ENCODE assay signal across 19 cellular contexts in the genomic region with DNA sequence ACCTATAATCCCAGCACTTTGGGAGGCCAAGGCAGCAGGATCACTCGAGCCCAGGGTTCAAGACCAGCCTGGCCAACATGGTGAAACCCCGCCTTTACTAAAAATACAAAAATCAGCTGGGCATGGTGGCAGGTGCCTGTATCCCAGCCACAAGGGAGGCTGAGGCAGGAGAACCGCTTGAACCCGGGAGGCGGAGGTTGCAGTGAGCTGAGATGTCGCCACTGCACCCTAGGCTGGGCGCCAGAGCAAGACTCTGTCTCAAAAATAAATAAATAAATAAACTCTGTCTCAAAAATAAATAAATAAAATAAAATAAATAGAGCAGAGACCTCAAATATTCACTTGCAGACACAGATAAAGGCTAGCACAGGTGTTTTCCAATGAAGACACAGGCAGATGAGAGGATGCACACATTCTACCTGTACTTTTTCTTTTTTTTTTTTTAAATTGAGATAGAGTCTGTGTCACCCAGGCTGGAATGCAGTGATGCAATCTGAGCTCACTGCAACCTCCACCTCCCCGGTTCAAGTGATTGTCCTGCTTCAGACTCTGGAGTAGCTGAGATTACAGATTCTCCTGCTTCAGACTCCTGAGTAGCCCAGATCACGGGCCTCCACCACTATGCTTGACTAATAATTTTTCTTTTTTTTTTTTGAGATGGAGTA. TPM values are rescaled to one million over a fixed set of nuclear protein-coding genes. Genes with fewer than 3 reads are reported as not detected.
DNase-seq lines count a peak whose midpoint lies in the region; ATAC-seq and TF ChIP-seq lines count a peak whose summit lies in the region.
"Had no signal": no experiment of that assay in that cellular context is flagged by ENCODE, and none has a peak within 500 bp of the region (broad histone marks: within the 10 kb centered on the region; RNA-seq: fewer than 3 reads in every experiment).

No MANE protein-coding gene starts in this region.

- no peak overlapping the region for H4K91ac ChIP-seq in trophoblast cell (ENCODE audit: low read depth, low read length)

- H3K4me1 Mint-ChIP-seq in dendritic cell treated with granulocyte-macrophage colony-stimulating factor and Interleukin-4, amounts not matched to agents 40 ng/mL and 50 ng/mL, for 4 days (ENCODE audit: low read depth): peaks cover 38% of the 10 kb centered on the region
- H3K4me1 Mint-ChIP-seq in naive thymus-derived CD4-positive, alpha-beta T cell: peaks cover 20 to 39% (median 36%) of the 10 kb centered on the region in 7 donors

- no peak for TF ChIP-seq CTCF in Panc1 (IDR thresholded peaks at IDR 0.05)

- no peak overlapping the region for H2BK12ac ChIP-seq in trophoblast cell (ENCODE audit: low read length)

- H3K36me3 ChIP-seq in Panc1 (ENCODE audit: control insufficient read depth, insufficient read depth, low read length) (peaks cover 15% of the 10 kb centered on the region), trophoblast cell (ENCODE audit: control insufficient read depth in 1 of 2, insufficient read depth in 2 of 2, low read length in 2 of 2) (peaks cover 11 to 14% of the 10 kb centered on the region in 2 experiments)
- peaks cover 0 to 17% (median 7%) of the 10 kb centered on the region in 3 experiments for H3K36me3 ChIP-seq in naive thymus-derived CD4-positive, alpha-beta T cell (ENCODE audit: control insufficient read depth in 2 of 3, insufficient read depth in 3 of 3, low read length in 3 of 3)

- peaks cover 9% of the 10 kb centered on the region for H3K27me3 Mint-ChIP-seq in dendritic cell treated with granulocyte-macrophage colony-stimulating factor and Interleukin-4, amounts not matched to agents 40 ng/mL and 50 ng/mL, for 4 days
- peaks cover 0 to 5% (median 0%) of the 10 kb centered on the region in 5 donors for H3K27me3 Mint-ChIP-seq in naive thymus-derived CD4-positive, alpha-beta T cell
- H3K27me3 Mint-ChIP-seq: activated CD4-positive, alpha-beta T cell treated with anti-CD3 and anti-CD28 coated beads for 36 hours; activated naive CD8-positive, alpha-beta T cell had no signal

- peaks cover 50% of the 10 kb centered on the region for H3K4me1 ChIP-seq in Panc1 (ENCODE audit: control insufficient read depth, insufficient read depth, low read length)
- H3K4me1 ChIP-seq in trophoblast cell (ENCODE audit: control insufficient read depth in 1 of 2, insufficient read depth in 2 of 2, low read length in 2 of 2): peaks cover 5 to 10% of the 10 kb centered on the region in 2 experiments
- H3K4me1 ChIP-seq in naive thymus-derived CD4-positive, alpha-beta T cell (ENCODE audit: control insufficient read depth in 2 of 2, insufficient read depth in 2 of 2, low read length in 2 of 2): peaks cover 22 to 25% of the 10 kb centered on the region in 2 donors

- DNase-seq in ELR (ENCODE audit: low read depth) (peak; percentile 70), Panc1 (ENCODE audit: low read depth, low spot score) (peak; percentile 99), trophoblast cell (peak; percentile 67 to 77), NCI-H2107 (lab: John Stamatoyannopoulos, UW) (no peak), germinal center (ENCODE audit: low spot score) (no peak)
- DNase-seq in naive thymus-derived CD4-positive, alpha-beta T cell: no peak
- DNase-seq: activated CD4-positive, alpha-beta T cell treated with anti-CD3 and anti-CD28 coated beads for 36 hours; activated CD8-positive, alpha-beta memory T cell treated with anti-CD3 and anti-CD28 coated beads, Interleukin-2, amount 10 ng/mL, durations not matched to agents 7 days and 5 days; AML-193; body of pancreas; COR-L47; dermis blood vessel endothelial cell; NCI-H1417; NCI-H82; stimulated activated CD4-positive, alpha-beta T cell treated with anti-CD3 and anti-CD28 coated beads, Interleukin-12 subunit alpha, Interleukin-12 subunit beta, amount 100 ng/mL, for 4 hours; testis had no signal

- no peak overlapping the region for H2BK5ac ChIP-seq in trophoblast cell (ENCODE audit: low read depth, low read length, poor library complexity)

- H3K9me3 ChIP-seq in Panc1 (ENCODE audit: control insufficient read depth, insufficient read depth, low read depth, low read length) (no peaks in the 10 kb centered on the region), trophoblast cell (ENCODE audit: insufficient read depth, low read depth, low read length) (no peaks in the 10 kb centered on the region)
- H3K9me3 ChIP-seq in naive thymus-derived CD4-positive, alpha-beta T cell (ENCODE audit: control insufficient read depth in 2 of 3, low read length in 3 of 3): no peaks in the 10 kb centered on the region
- H3K9me3 ChIP-seq: body of pancreas, gastroesophageal sphincter, testis had no signal

- H3K4ac ChIP-seq in trophoblast cell (ENCODE audit: low read depth, low read length): no peak overlapping the region

- ATAC-seq in Panc1: no peak
- no peak for ATAC-seq in naive thymus-derived CD4-positive, alpha-beta T cell
- ATAC-seq: activated CD4-positive, alpha-beta T cell treated with anti-CD3 and anti-CD28 coated beads for 36 hours; activated CD8-positive, alpha-beta memory T cell treated with anti-CD3 and anti-CD28 coated beads, Interleukin-2, amount 10 ng/mL, durations not matched to agents 7 days and 5 days; body of pancreas; gastroesophageal sphincter had no signal

- BruUV-seq in Panc1 (replicated peaks; lab: Mats Ljungman, UMichigan): no TSS peak

- no peak overlapping the region for H3K4me3 Mint-ChIP-seq in dendritic cell treated with granulocyte-macrophage colony-stimulating factor and Interleukin-4, amounts not matched to agents 40 ng/mL and 50 ng/mL, for 4 days
- H3K4me3 Mint-ChIP-seq in naive thymus-derived CD4-positive, alpha-beta T cell: no peak overlapping the region
- H3K4me3 Mint-ChIP-seq: activated CD8-positive, alpha-beta memory T cell treated with anti-CD3 and anti-CD28 coated beads, Interleukin-2, amount 10 ng/mL, durations not matched to agents 7 days and 5 days; activated naive CD8-positive, alpha-beta T cell had no signal

- H3K27ac Mint-ChIP-seq in dendritic cell treated with granulocyte-macrophage colony-stimulating factor and Interleukin-4, amounts not matched to agents 40 ng/mL and 50 ng/mL, for 4 days: peak overlapping the region; percentile 95
- H3K27ac Mint-ChIP-seq in naive thymus-derived CD4-positive, alpha-beta T cell: peak overlapping the region in 1 of 9 donors; percentile 33
- H3K27ac Mint-ChIP-seq: activated CD4-positive, alpha-beta T cell treated with anti-CD3 and anti-CD28 coated beads for 36 hours; activated CD8-positive, alpha-beta memory T cell treated with anti-CD3 and anti-CD28 coated beads, Interleukin-2, amount 10 ng/mL, durations not matched to agents 7 days and 5 days had no signal

- no peak overlapping the region for H3K23ac ChIP-seq in trophoblast cell (ENCODE audit: low read length)

- no CpG with 5 or more reads among the region's 9 CpGs for WGBS in trophoblast cell (ENCODE audit: extremely low coverage, insufficient coverage, insufficient read length)

- H2AK5ac ChIP-seq in trophoblast cell (ENCODE audit: low read length): no peak overlapping the region

- no peak overlapping the region for H4K12ac ChIP-seq in trophoblast cell (ENCODE audit: low read depth, low read length)

- H3K36me3 Mint-ChIP-seq in dendritic cell treated with granulocyte-macrophage colony-stimulating factor and Interleukin-4, amounts not matched to agents 40 ng/mL and 50 ng/mL, for 4 days (ENCODE audit: low read depth): peaks cover 26% of the 10 kb centered on the region
- peaks cover 5 to 17% (median 10%) of the 10 kb centered on the region in 5 donors for H3K36me3 Mint-ChIP-seq in naive thymus-derived CD4-positive, alpha-beta T cell

- H3K27ac ChIP-seq in Panc1 (ENCODE audit: low read length) (peak overlapping the region; percentile 15; the same call in 1 of the 2 replicates), trophoblast cell (ENCODE audit: low read depth, low read length) (no peak overlapping the region)
- no peak overlapping the region for H3K27ac ChIP-seq in naive thymus-derived CD4-positive, alpha-beta T cell (ENCODE audit: low read depth, low read length)
- H3K27ac ChIP-seq: body of pancreas, gastroesophageal sphincter, testis had no signal

- H3K14ac ChIP-seq in trophoblast cell (ENCODE audit: low read length): no peak overlapping the region

- H3K79me2 ChIP-seq in trophoblast cell (ENCODE audit: control insufficient read depth, insufficient read depth, low read length, poor library complexity): peaks cover 10% of the 10 kb centered on the region

- POLR2A ChIA-PET in Panc1 (lab: Charles Lee): interaction anchor here (0.6 to 2.4 kb wide), 22 partner anchors 10 to 558 kb away, joined by 3 to 9 read pairs (median 4); partner anchors contain the start of genes EID2B and SAMD4B
- POLR2A ChIA-PET in naive thymus-derived CD4-positive, alpha-beta T cell (lab: Charles Lee): interaction anchor here (0.6 to 1.2 kb wide), 4 partner anchors 12 to 234 kb away, joined by 3 to 4 read pairs (median 4); no protein-coding TSS in a partner anchor

- H3K4me3 ChIP-seq in Panc1 (ENCODE audit: low read depth in 2 of 2, low read length in 2 of 2): no peak overlapping the region
- H3K4me3 ChIP-seq in trophoblast cell (ENCODE audit: low read depth, low read length): no peak overlapping the region
- no peak overlapping the region for H3K4me3 ChIP-seq in naive thymus-derived CD4-positive, alpha-beta T cell (ENCODE audit: low read length)
- H3K4me3 ChIP-seq: body of pancreas, gastroesophageal sphincter, testis had no signal

- H4K8ac ChIP-seq in trophoblast cell (ENCODE audit: low read depth, low read length): peak overlapping the region; percentile 43

- H3K79me1 ChIP-seq in trophoblast cell (ENCODE audit: low read length): peaks cover 6% of the 10 kb centered on the region

- no peak overlapping the region for H3K4me2 ChIP-seq in trophoblast cell (ENCODE audit: low read length)

- H2AFZ ChIP-seq in trophoblast cell (ENCODE audit: insufficient read depth, low read length, poor library complexity): no peak overlapping the region

- H2BK120ac ChIP-seq in trophoblast cell (ENCODE audit: insufficient read depth, low read length, poor library complexity): no peak overlapping the region

- in situ Hi-C loops in Panc1 (cut with HindIII; ENCODE audit: low pct_unique_long_range_greater_than_20kb, low sequenced_read_pairs): no loop called here

- intact Hi-C loops in Panc1 (cut with micrococcal nuclease; ENCODE audit: unreplicated experiment): no loop called here
- intact Hi-C loops in dendritic cell treated with granulocyte-macrophage colony-stimulating factor and Interleukin-4, amounts not matched to agents 40 ng/mL and 50 ng/mL, for 4 days (cut with micrococcal nuclease): loop anchor here (5.0 kb wide), 1 partner anchor 96 kb away; the partner anchor contains the start of gene SAMD4B
- intact Hi-C loops in naive thymus-derived CD4-positive, alpha-beta T cell (cut with micrococcal nuclease): loop anchor here (5.0 to 10.0 kb wide), 2 partner anchors 404 to 1006 kb away; partner anchors contain the start of gene SERTAD3 (in 1 of the 2)

- no peak overlapping the region for H3K18ac ChIP-seq in trophoblast cell (ENCODE audit: low read length)

- CTCF ChIA-PET in Panc1 (lab: Charles Lee): interaction anchor here (0.6 to 4.7 kb wide), 28 partner anchors 10 to 866 kb away, joined by 3 to 118 read pairs (median 5); partner anchors contain the start of genes DLL3, EID2, EID2B and PLEKHG2
- CTCF ChIA-PET in naive thymus-derived CD4-positive, alpha-beta T cell (lab: Charles Lee): interaction anchor here (1.0 to 3.3 kb wide), 3 partner anchors 36 to 234 kb away, joined by 3 to 38 read pairs (median 5); no protein-coding TSS in a partner anchor

- H3K27me3 ChIP-seq in Panc1 (ENCODE audit: control insufficient read depth, insufficient read depth, low read length): no peaks in the 10 kb centered on the region
- H3K27me3 ChIP-seq in trophoblast cell (ENCODE audit: insufficient read depth, low read length): no peaks in the 10 kb centered on the region
- H3K27me3 ChIP-seq in naive thymus-derived CD4-positive, alpha-beta T cell (ENCODE audit: control insufficient read depth in 2 of 2, insufficient read depth in 2 of 2, low read length in 2 of 2): no peaks in the 10 kb centered on the region
- H3K27me3 ChIP-seq: body of pancreas, gastroesophageal sphincter, testis had no signal

- H3K9me3 Mint-ChIP-seq in dendritic cell treated with granulocyte-macrophage colony-stimulating factor and Interleukin-4, amounts not matched to agents 40 ng/mL and 50 ng/mL, for 4 days: no peaks in the 10 kb centered on the region
- H3K9me3 Mint-ChIP-seq in naive thymus-derived CD4-positive, alpha-beta T cell: peaks cover 0 to 9% (median 0%) of the 10 kb centered on the region in 11 donors

- no peak overlapping the region for H3K9ac ChIP-seq in trophoblast cell (ENCODE audit: low read length)

RNA-seq across cellular contexts. Expression of gene RPS16, which starts 2.7 kb away (rescaled TPM):
- 27,832 TPM for total RNA-seq in Panc1 (2021; ENCODE audit: unreplicated experiment)
- polyA plus RNA-seq in Panc1 (2012; ENCODE audit: insufficient read length): 38,578 TPM
- 3,136 and 3,193 TPM in 2 replicates for polyA plus RNA-seq in trophoblast cell (2013)
- 1,000 to 10,000 TPM; 2,281 to 4,335 (median 4,063) TPM for total RNA-seq in naive thymus-derived CD4-positive, alpha-beta T cell
- 1,000 to 10,000 TPM; 2,448 to 2,618 TPM for polyA plus RNA-seq in naive thymus-derived CD4-positive, alpha-beta T cell

RNA-seq across cellular contexts. Expression of gene SUPT5H, which starts 7.0 kb away (rescaled TPM):
- total RNA-seq in Panc1 (2021; ENCODE audit: unreplicated experiment): 1,614 TPM
- polyA plus RNA-seq in Panc1 (2012; ENCODE audit: insufficient read length): 1,718 TPM
- polyA plus RNA-seq in trophoblast cell (2013): 139 and 147 TPM in 2 replicates
- 100 to 1,000 TPM; 180 to 247 (median 203) TPM for total RNA-seq in naive thymus-derived CD4-positive, alpha-beta T cell
- polyA plus RNA-seq in naive thymus-derived CD4-positive, alpha-beta T cell: 100 to 1,000 TPM in 1 of 2 donors, 10 to 100 TPM in 1; 78.7 to 127 TPM

RNA-seq across cellular contexts. Expression of gene PLEKHG2, which starts 25.9 kb away (rescaled TPM):
- total RNA-seq in Panc1 (2021; ENCODE audit: unreplicated experiment): 1,988 TPM
- polyA plus RNA-seq in Panc1 (2012; ENCODE audit: insufficient read length): 2,032 TPM
- polyA plus RNA-seq in trophoblast cell (2013): 51.5 and 53.7 TPM in 2 replicates
- total RNA-seq in naive thymus-derived CD4-positive, alpha-beta T cell: 100 to 1,000 TPM in 1 of 5 experiments, 10 to 100 TPM in 4; 16.4 to 205 (median 58.2) TPM
- 10 to 100 TPM in 1 of 2 donors, 1 to 10 TPM in 1; 2.6 to 18.5 TPM for polyA plus RNA-seq in naive thymus-derived CD4-positive, alpha-beta T cell

RNA-seq across cellular contexts. Expression of gene ZFP36, which starts 31.8 kb away (rescaled TPM):
- 414 TPM for total RNA-seq in Panc1 (2021; ENCODE audit: unreplicated experiment)
- 369 TPM for polyA plus RNA-seq in Panc1 (2012; ENCODE audit: insufficient read length)
- 34.2 and 35.4 TPM in 2 replicates for polyA plus RNA-seq in trophoblast cell (2013)
- total RNA-seq in naive thymus-derived CD4-positive, alpha-beta T cell: 1,000 to 10,000 TPM in 1 of 5 experiments, 100 to 1,000 TPM in 3, 10 to 100 TPM in 1; 72.1 to 1,250 (median 187) TPM
- polyA plus RNA-seq in naive thymus-derived CD4-positive, alpha-beta T cell: 10 to 100 TPM; 75.5 to 97.1 TPM

RNA-seq across cellular contexts. Expression of gene TIMM50, which starts 42.2 kb away (rescaled TPM):
- total RNA-seq in Panc1 (2021; ENCODE audit: unreplicated experiment): 1,837 TPM
- polyA plus RNA-seq in Panc1 (2012; ENCODE audit: insufficient read length): 1,800 TPM
- polyA plus RNA-seq in trophoblast cell (2013): 66.8 and 71.3 TPM in 2 replicates
- total RNA-seq in naive thymus-derived CD4-positive, alpha-beta T cell: 10 to 100 TPM; 43.5 to 70.0 (median 50.0) TPM
- polyA plus RNA-seq in naive thymus-derived CD4-positive, alpha-beta T cell: 10 to 100 TPM; 43.8 to 50.8 TPM

Comparison
In these comparisons a context has a peak if more than half of its experiments do, and no peak if none do; other contexts are left out.
1. DNase-seq: peak in ELR (single experiment), Panc1 (single experiment) and trophoblast cell (2 of 2); none in naive thymus-derived CD4-positive, alpha-beta T cell (0 of 9), NCI-H2107 (single experiment) and germinal center (single experiment).